Comparison of ENCODE assay signal across 22 cellular contexts in the genomic region with DNA sequence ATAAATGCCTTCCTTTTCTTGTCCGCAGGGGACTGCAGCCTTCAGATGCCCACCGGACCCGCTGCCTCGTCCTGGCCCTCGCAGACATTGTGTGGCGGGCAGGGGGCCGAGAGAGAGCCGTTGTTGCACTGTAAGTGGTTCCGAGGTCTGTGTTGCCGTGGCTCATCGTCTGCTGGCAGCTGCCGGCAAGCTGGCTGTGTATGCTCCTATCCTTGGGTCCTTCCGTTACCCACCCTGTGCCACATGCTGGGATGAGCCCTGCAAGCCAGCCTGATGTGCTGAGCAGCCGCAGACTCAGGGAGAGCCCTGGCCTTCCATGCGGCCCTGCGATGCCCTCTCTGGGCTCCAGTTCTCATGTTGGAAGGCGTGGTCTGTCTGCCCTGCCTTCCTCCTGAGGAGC.
A peak's percentile ranks its signal among the peaks of the same experiment; 100 is the strongest.
DNase-seq lines count a peak whose midpoint lies in the region; ATAC-seq and TF ChIP-seq lines count a peak whose summit lies in the region.
"Had no signal": no experiment of that assay in that cellular context is flagged by ENCODE, and none has a peak within 500 bp of the region (broad histone marks: within the 10 kb centered on the region; RNA-seq: fewer than 3 reads in every experiment).

No MANE protein-coding gene starts in this region.

- no peaks in the 10 kb centered on the region for H3K36me3 ChIP-seq in BLaER1
- H3K36me3 ChIP-seq in ascending aorta, result no peaks in the 10 kb centered on the region
- no peaks in the 10 kb centered on the region for H3K36me3 ChIP-seq in neuronal stem cell (replicated peaks in 1 of 2; ENCODE audit: control insufficient read depth in 2 of 2, insufficient read depth in 2 of 2, low read length in 2 of 2)
- peaks cover 4 to 9% of the 10 kb centered on the region in 2 donors for H3K36me3 ChIP-seq in stomach smooth muscle (ENCODE audit: control insufficient read depth in 2 of 2, insufficient read depth in 2 of 2, low read length in 2 of 2)

- H3K79me1 ChIP-seq in neuronal stem cell (ENCODE audit: low read depth, low read length), result no peaks in the 10 kb centered on the region

- no peak overlapping the region for H2BK15ac ChIP-seq in neuronal stem cell (ENCODE audit: low read length)

- no peak overlapping the region for H2BK5ac ChIP-seq in neuronal stem cell (ENCODE audit: low read length)

- H3K9me3 Mint-ChIP-seq in stimulated activated naive CD8-positive, alpha-beta T cell treated with anti-CD3 and anti-CD28 coated beads, Interleukin-15, amount 100 ng/mL, for 72 hours, result no peaks in the 10 kb centered on the region
- H3K9me3 Mint-ChIP-seq: IgD-negative memory B cell had no signal

- whole genome bisulfite sequencing in neuronal stem cell (ENCODE audit: extremely low coverage in 2 of 2, insufficient read length in 2 of 2, insufficient replicate concordance in 1 of 2), 2 donors, result no CpG with 5 or more reads among the region's 17 CpGs

- no peak overlapping the region for H3K4me3 Mint-ChIP-seq in stimulated activated naive CD8-positive, alpha-beta T cell treated with anti-CD3 and anti-CD28 coated beads, Interleukin-15, amount 100 ng/mL, for 72 hours
- H3K4me3 Mint-ChIP-seq: B cell, IgD-negative memory B cell had no signal

- H3K9me3 ChIP-seq in BLaER1, result no peaks in the 10 kb centered on the region
- no peaks in the 10 kb centered on the region for H3K9me3 ChIP-seq in ascending aorta
- no peaks in the 10 kb centered on the region for H3K9me3 ChIP-seq in neuronal stem cell (replicated peaks in 1 of 2; ENCODE audit: control insufficient read depth in 2 of 2, insufficient read depth in 1 of 2, low read depth in 1 of 2, low read length in 2 of 2)
- H3K9me3 ChIP-seq in stomach smooth muscle (ENCODE audit: control insufficient read depth in 2 of 2, low read length in 2 of 2), result no peaks in the 10 kb centered on the region

- peak overlapping the region; percentile 89 for H3K18ac ChIP-seq in neuronal stem cell (ENCODE audit: low read length)

- H3K27me3 ChIP-seq in BLaER1 (no peaks in the 10 kb centered on the region), ascending aorta (no peaks in the 10 kb centered on the region), neuronal stem cell (ENCODE audit: control insufficient read depth in 3 of 3, insufficient read depth in 3 of 3, low read depth in 1 of 3, low read length in 3 of 3) (no peaks in the 10 kb centered on the region), stomach smooth muscle (ENCODE audit: control insufficient read depth in 1 of 2, insufficient read depth in 2 of 2, low read length in 2 of 2) (no peaks in the 10 kb centered on the region)

- H2AFZ ChIP-seq in neuronal stem cell (ENCODE audit: low read length), result no peak overlapping the region

- H3K4me1 ChIP-seq in BLaER1 (peaks cover 61% of the 10 kb centered on the region), ascending aorta (peaks cover 20 to 64% of the 10 kb centered on the region in 2 donors), neuronal stem cell (ENCODE audit: control insufficient read depth in 2 of 2, insufficient read depth in 1 of 2, low read depth in 1 of 2, low read length in 2 of 2) (peaks cover 5 to 16% of the 10 kb centered on the region in 2 donors), stomach smooth muscle (ENCODE audit: control insufficient read depth, insufficient read depth, low read length) (peaks cover 75% of the 10 kb centered on the region)

- H4K91ac ChIP-seq in neuronal stem cell (ENCODE audit: low read depth, low read length, poor library complexity), result peak overlapping the region; percentile 66

- no peak overlapping the region for H3K14ac ChIP-seq in neuronal stem cell (ENCODE audit: low read length)

- H3K9ac ChIP-seq in BLaER1 (no peak overlapping the region), neuronal stem cell (ENCODE audit: low read depth, low read length, poor library complexity) (peak overlapping the region; percentile 50), stomach smooth muscle (ENCODE audit: low read length in 2 of 2) (no peak overlapping the region)
- H3K9ac ChIP-seq: KMS-11 had no signal

- H4K8ac ChIP-seq in neuronal stem cell (ENCODE audit: low read depth, low read length), result no peak overlapping the region

- no peak overlapping the region for H3K23ac ChIP-seq in neuronal stem cell (ENCODE audit: low read depth, low read length, poor library complexity)

- no peak for ATAC-seq in HG02885 (IDR thresholded peaks at IDR 0.05; ENCODE audit: poor library complexity, unreplicated experiment)
- ATAC-seq in GM21717 (IDR thresholded peaks at IDR 0.05; ENCODE audit: unreplicated experiment), result no peak
- no peak for ATAC-seq in stimulated activated naive CD8-positive, alpha-beta T cell treated with anti-CD3 and anti-CD28 coated beads, Interleukin-15, amount 100 ng/mL, for 72 hours
- ATAC-seq: PC-3 had no signal

- H3K4me3 ChIP-seq in BLaER1 (no peak overlapping the region), ascending aorta (no peak overlapping the region), neuronal stem cell (ENCODE audit: low read length in 2 of 2) (no peak overlapping the region), stomach smooth muscle (ENCODE audit: low read length in 2 of 2) (no peak overlapping the region)

- intact Hi-C loops in ascending aorta (cut with DNase I), result loop anchor here (2.0 kb wide), 1 partner anchor 34 kb away; no protein-coding TSS in a partner anchor

- TF ChIP-seq CTCF in ascending aorta (IDR thresholded peaks at IDR 0.05), result no peak

- H3K4me1 Mint-ChIP-seq in stimulated activated naive CD8-positive, alpha-beta T cell treated with anti-CD3 and anti-CD28 coated beads, Interleukin-15, amount 100 ng/mL, for 72 hours, result no peaks in the 10 kb centered on the region
- H3K4me1 Mint-ChIP-seq: B cell, IgD-negative memory B cell had no signal

- H3K27ac Mint-ChIP-seq in stimulated activated naive CD8-positive, alpha-beta T cell treated with anti-CD3 and anti-CD28 coated beads, Interleukin-15, amount 100 ng/mL, for 72 hours, result no peak overlapping the region
- H3K27ac Mint-ChIP-seq: B cell had no signal

- no peak overlapping the region for H2BK12ac ChIP-seq in neuronal stem cell (ENCODE audit: low read length)

- H3K4me2 ChIP-seq in BLaER1 (peak overlapping the region; percentile 83), neuronal stem cell (ENCODE audit: insufficient read depth, low read length, poor library complexity, severe bottlenecking) (no peak overlapping the region)
- H3K4me2 ChIP-seq: KMS-11 had no signal

- peak overlapping the region; percentile 57 for H2AK5ac ChIP-seq in neuronal stem cell (ENCODE audit: low read depth, low read length)

- H3K4ac ChIP-seq in neuronal stem cell (ENCODE audit: low read length), result peak overlapping the region; percentile 86

- no peak for DNase-seq in ascending aorta (ENCODE audit: low spot score in 2 of 2)
- DNase-seq in neuronal stem cell (ENCODE audit: low spot score), result no peak
- no peak for DNase-seq in stimulated activated naive CD8-positive, alpha-beta T cell treated with anti-CD3 and anti-CD28 coated beads, Interleukin-15, amount 100 ng/mL, for 72 hours
- DNase-seq in activated T-cell treated with anti-CD3 and anti-CD28 coated beads, Interleukin-2, amount 50 U/mL, for 48 hours, result no peak
- DNase-seq: DMS153; DND-41; H7; MM.1S; NCI-H2029; NCI-H446; NCI-H526; NCI-H82; NK-92 treated with Interleukin-12 subunit alpha and Interleukin-12 subunit beta, amount 100 ng/mL, for 24 hours; PC-3 had no signal

- H3K27ac ChIP-seq in BLaER1 (peak overlapping the region; percentile 72), ascending aorta (peak overlapping the region; percentile 98), neuronal stem cell (replicated peaks; ENCODE audit: low read length) (no peak overlapping the region), stomach smooth muscle (ENCODE audit: low read length) (peak overlapping the region; percentile 99)
- H3K27ac ChIP-seq: 22Rv1, KMS-11 had no signal

- H2BK120ac ChIP-seq in neuronal stem cell (ENCODE audit: low read depth, low read length), result no peak overlapping the region

- no peaks in the 10 kb centered on the region for H4K20me1 ChIP-seq in BLaER1

- H3K27me3 Mint-ChIP-seq in stimulated activated naive CD8-positive, alpha-beta T cell treated with anti-CD3 and anti-CD28 coated beads, Interleukin-15, amount 100 ng/mL, for 72 hours, result no peaks in the 10 kb centered on the region
- H3K27me3 Mint-ChIP-seq: B cell, IgD-negative memory B cell had no signal
